In the genomic region with DNA sequence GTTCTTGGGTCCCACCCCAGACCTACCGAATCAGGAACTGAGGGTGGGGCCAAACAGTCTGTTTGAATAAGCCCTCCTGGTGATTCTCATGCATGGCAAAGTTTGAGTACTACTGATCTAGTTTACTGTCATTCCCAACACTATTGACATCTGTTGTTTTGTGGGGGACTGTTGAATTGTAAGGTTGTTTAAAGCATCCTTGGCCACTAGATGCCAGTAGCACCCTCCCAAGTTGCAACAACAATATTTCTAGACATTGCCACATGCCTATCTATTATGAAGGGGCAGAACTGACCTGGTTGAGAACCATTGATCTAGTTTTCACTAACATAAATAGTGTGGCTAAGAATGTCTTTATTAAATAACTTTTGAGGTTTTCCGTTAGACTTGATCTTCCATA, we compare ENCODE assay signal across 11 cellular contexts. TPM values are rescaled to one million over a fixed set of nuclear protein-coding genes. Genes with fewer than 3 reads are reported as not detected.
A peak's percentile ranks its signal among the peaks of the same experiment; 100 is the strongest.
DNase-seq lines count a peak whose midpoint lies in the region; ATAC-seq and TF ChIP-seq lines count a peak whose summit lies in the region.
"Had no signal": no experiment of that assay in that cellular context is flagged by ENCODE, and none has a peak within 500 bp of the region (broad histone marks: within the 10 kb centered on the region; RNA-seq: fewer than 3 reads in every experiment).

No MANE protein-coding gene starts in this region.

- no peaks in the 10 kb centered on the region for H3K27me3 Mint-ChIP-seq in activated CD4-positive, alpha-beta T cell treated with anti-CD3 and anti-CD28 coated beads, Interleukin-2, amount 10 ng/mL, durations not matched to agents 7 days and 5 days
- no peaks in the 10 kb centered on the region for H3K27me3 Mint-ChIP-seq in neural progenitor cell (ENCODE audit: insufficient read depth, low read depth)

- TF ChIP-seq CTCF in astrocyte of the spinal cord (IDR thresholded peaks at IDR 0.05; ENCODE audit: low read depth, low read length) = peak; percentile 26
- TF ChIP-seq CTCF in neural progenitor cell (IDR thresholded peaks at IDR 0.05) = peak; percentile 33

- ATAC-seq in GM21576 (IDR thresholded peaks at IDR 0.05; ENCODE audit: unreplicated experiment) = no peak

- H3K9me3 Mint-ChIP-seq in activated CD4-positive, alpha-beta T cell treated with anti-CD3 and anti-CD28 coated beads, Interleukin-2, amount 10 ng/mL, durations not matched to agents 7 days and 5 days = no peaks in the 10 kb centered on the region
- H3K9me3 Mint-ChIP-seq in neural progenitor cell = no peaks in the 10 kb centered on the region

- no peak overlapping the region for H3K4me2 ChIP-seq in neural progenitor cell

- no peak overlapping the region for H2AFZ ChIP-seq in neural progenitor cell (replicated peaks)

- no peak overlapping the region for H3K27ac ChIP-seq in neural progenitor cell

- H3K4me3 Mint-ChIP-seq in activated CD4-positive, alpha-beta T cell treated with anti-CD3 and anti-CD28 coated beads, Interleukin-2, amount 10 ng/mL, durations not matched to agents 7 days and 5 days = no peak overlapping the region
- no peak overlapping the region for H3K4me3 Mint-ChIP-seq in neural progenitor cell
- H3K4me3 Mint-ChIP-seq: nephron had no signal

- no peaks in the 10 kb centered on the region for H3K27me3 ChIP-seq in neural progenitor cell

- H3K4me1 Mint-ChIP-seq in activated CD4-positive, alpha-beta T cell treated with anti-CD3 and anti-CD28 coated beads, Interleukin-2, amount 10 ng/mL, durations not matched to agents 7 days and 5 days = peaks cover 24% of the 10 kb centered on the region
- H3K4me1 Mint-ChIP-seq in neural progenitor cell = no peaks in the 10 kb centered on the region
- H3K4me1 Mint-ChIP-seq: nephron had no signal

- peaks cover 6% of the 10 kb centered on the region for H3K36me3 ChIP-seq in neural progenitor cell

- peaks cover 22% of the 10 kb centered on the region for H3K79me2 ChIP-seq in neural progenitor cell (ENCODE audit: low read depth)

- peaks cover 6% of the 10 kb centered on the region for H3F3A ChIP-seq in neural progenitor cell (ENCODE audit: low read depth)

- DNase-seq in activated CD4-positive, alpha-beta T cell treated with anti-CD3 and anti-CD28 coated beads, Interleukin-2, amount 10 ng/mL, durations not matched to agents 7 days and 5 days = peak; percentile 16
- no peak for DNase-seq in activated CD4-positive, alpha-beta T cell treated with anti-CD3 and anti-CD28 coated beads, Interleukin-2, amount 50 U/mL, for 48 hours
- peak; percentile 49 for DNase-seq in HT-29 (ENCODE audit: low spot score)
- no peak for DNase-seq in astrocyte of the spinal cord (ENCODE audit: low read depth, low spot score)
- no peak for DNase-seq in neural progenitor cell (ENCODE audit: low spot score)
- no peak for DNase-seq in cerebellum (ENCODE audit: low spot score)
- no peak for DNase-seq in NCI-H345 treated with DMSO at 0.1 percent for 48 hours (lab: John Stamatoyannopoulos, UW; ENCODE audit: unreplicated experiment)
- DNase-seq: activated CD4-positive, alpha-beta T cell treated with anti-CD3 and anti-CD28 coated beads for 1 hour; COR-L47 had no signal

- POLR2A ChIA-PET in activated CD4-positive, alpha-beta T cell treated with anti-CD3 and anti-CD28 coated beads, Interleukin-2, amount 10 ng/mL, durations not matched to agents 7 days and 5 days (lab: Charles Lee) = no interaction called here

- peaks cover 39% of the 10 kb centered on the region for H4K20me1 ChIP-seq in neural progenitor cell (ENCODE audit: low read depth)

- no peaks in the 10 kb centered on the region for H3K9me3 ChIP-seq in neural progenitor cell (ENCODE audit: low read depth)

- no peaks in the 10 kb centered on the region for H3K4me1 ChIP-seq in neural progenitor cell

- CTCF ChIA-PET in activated CD4-positive, alpha-beta T cell treated with anti-CD3 and anti-CD28 coated beads, Interleukin-2, amount 10 ng/mL, durations not matched to agents 7 days and 5 days (lab: Charles Lee) = interaction anchor here (1.0 to 4.5 kb wide), 2 partner anchors 8 to 13 kb away, joined by 3 to 22 read pairs; no protein-coding TSS in a partner anchor

- in situ Hi-C loops in astrocyte of the spinal cord (cut with HindIII; ENCODE audit: low sequenced_read_pairs) = no loop called here

- H3K36me3 Mint-ChIP-seq in activated CD4-positive, alpha-beta T cell treated with anti-CD3 and anti-CD28 coated beads, Interleukin-2, amount 10 ng/mL, durations not matched to agents 7 days and 5 days (ENCODE audit: low read depth) = peaks cover 52% of the 10 kb centered on the region
- H3K36me3 Mint-ChIP-seq in neural progenitor cell = peaks cover 10% of the 10 kb centered on the region

- peak overlapping the region; percentile 13 for H3K27ac Mint-ChIP-seq in activated CD4-positive, alpha-beta T cell treated with anti-CD3 and anti-CD28 coated beads, Interleukin-2, amount 10 ng/mL, durations not matched to agents 7 days and 5 days
- H3K27ac Mint-ChIP-seq in neural progenitor cell = no peak overlapping the region
- H3K27ac Mint-ChIP-seq: nephron had no signal

- H3K9ac ChIP-seq in neural progenitor cell = no peak overlapping the region

- H3K4me3 ChIP-seq in astrocyte of the spinal cord (ENCODE audit: low read depth, low read length) = no peak overlapping the region
- H3K4me3 ChIP-seq in neural progenitor cell = no peak overlapping the region

RNA-seq across cellular contexts. Expression of gene TAF9B, which starts 15.1 kb away (rescaled TPM):
- 10 to 100 TPM; 24.0 to 25.6 TPM for total RNA-seq in activated CD4-positive, alpha-beta T cell treated with anti-CD3 and anti-CD28 coated beads, Interleukin-2, amount 10 ng/mL, durations not matched to agents 7 days and 5 days
- 6.1 and 9.5 TPM in 2 replicates for total RNA-seq in HT-29 (2014; rRNA removed; shearing (Covaris generic))
- 71.5 and 103 TPM in 2 replicates for total RNA-seq in neural progenitor cell (ENCODE audit: low replicate concordance)
- 30.0 TPM for total RNA-seq in cerebellum

RNA-seq across cellular contexts. Expression of gene PGK1, which starts 20.3 kb away (rescaled TPM):
- 100 to 1,000 TPM; 682 to 705 TPM for total RNA-seq in activated CD4-positive, alpha-beta T cell treated with anti-CD3 and anti-CD28 coated beads, Interleukin-2, amount 10 ng/mL, durations not matched to agents 7 days and 5 days
- 241 and 250 TPM in 2 replicates for total RNA-seq in HT-29 (2014; rRNA removed; shearing (Covaris generic))
- 446 and 531 TPM in 2 replicates for total RNA-seq in neural progenitor cell (ENCODE audit: low replicate concordance)
- 64.9 TPM for total RNA-seq in cerebellum

Comparison
In these comparisons a context has a peak if more than half of its experiments do, and no peak if none do; other contexts are left out.
1. DNase-seq: peak in activated CD4-positive, alpha-beta T cell treated with anti-CD3 and anti-CD28 coated beads, Interleukin-2, amount 10 ng/mL, durations not matched to agents 7 days and 5 days (single experiment) and HT-29 (single experiment); none in activated CD4-positive, alpha-beta T cell treated with anti-CD3 and anti-CD28 coated beads, Interleukin-2, amount 50 U/mL, for 48 hours (0 of 2), astrocyte of the spinal cord (single experiment), neural progenitor cell (single experiment), cerebellum (single experiment) and NCI-H345 treated with DMSO at 0.1 percent for 48 hours (single experiment).